ENCODE assay signal across 1 cellular context in the genomic region with DNA sequence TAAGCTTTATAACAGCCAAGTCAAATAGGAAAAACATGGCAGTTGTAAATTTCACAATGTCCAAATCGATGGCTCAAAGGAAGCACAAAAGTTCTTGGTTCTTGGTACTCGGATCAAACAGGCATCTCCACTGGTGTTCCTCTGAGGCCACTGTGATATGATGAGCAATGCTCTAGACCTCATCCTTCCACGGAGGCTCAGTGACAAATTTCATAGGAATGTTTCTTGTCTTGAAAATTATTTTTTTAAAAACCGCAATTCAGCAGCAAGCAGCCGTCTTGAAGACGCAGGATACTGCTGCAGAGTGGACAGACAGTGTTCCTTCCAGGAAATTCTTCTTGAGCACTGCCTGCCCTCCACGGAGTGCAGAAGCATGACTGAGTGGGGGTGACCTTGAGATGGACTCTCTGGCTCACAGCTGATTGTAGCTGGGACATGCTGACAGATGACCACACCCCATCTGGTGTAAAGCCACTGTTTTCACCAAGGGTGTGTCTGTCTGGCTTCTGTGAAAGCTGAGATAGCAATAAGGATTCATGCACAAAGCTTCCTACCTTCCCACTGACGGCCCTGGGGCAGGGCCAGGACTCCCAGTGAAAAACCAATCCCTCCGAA.
TF ChIP-seq lines count a peak whose summit lies in the region.

No MANE protein-coding gene starts in this region.

TF ChIP-seq in SK-N-SH treated with all-trans-retinoic acid at 6 μM for 48 hours, 23 proteins besides CTCF, POLR2A, EP300 and RAD21 (continued from another document):
- TF ChIP-seq, protein P1, sequence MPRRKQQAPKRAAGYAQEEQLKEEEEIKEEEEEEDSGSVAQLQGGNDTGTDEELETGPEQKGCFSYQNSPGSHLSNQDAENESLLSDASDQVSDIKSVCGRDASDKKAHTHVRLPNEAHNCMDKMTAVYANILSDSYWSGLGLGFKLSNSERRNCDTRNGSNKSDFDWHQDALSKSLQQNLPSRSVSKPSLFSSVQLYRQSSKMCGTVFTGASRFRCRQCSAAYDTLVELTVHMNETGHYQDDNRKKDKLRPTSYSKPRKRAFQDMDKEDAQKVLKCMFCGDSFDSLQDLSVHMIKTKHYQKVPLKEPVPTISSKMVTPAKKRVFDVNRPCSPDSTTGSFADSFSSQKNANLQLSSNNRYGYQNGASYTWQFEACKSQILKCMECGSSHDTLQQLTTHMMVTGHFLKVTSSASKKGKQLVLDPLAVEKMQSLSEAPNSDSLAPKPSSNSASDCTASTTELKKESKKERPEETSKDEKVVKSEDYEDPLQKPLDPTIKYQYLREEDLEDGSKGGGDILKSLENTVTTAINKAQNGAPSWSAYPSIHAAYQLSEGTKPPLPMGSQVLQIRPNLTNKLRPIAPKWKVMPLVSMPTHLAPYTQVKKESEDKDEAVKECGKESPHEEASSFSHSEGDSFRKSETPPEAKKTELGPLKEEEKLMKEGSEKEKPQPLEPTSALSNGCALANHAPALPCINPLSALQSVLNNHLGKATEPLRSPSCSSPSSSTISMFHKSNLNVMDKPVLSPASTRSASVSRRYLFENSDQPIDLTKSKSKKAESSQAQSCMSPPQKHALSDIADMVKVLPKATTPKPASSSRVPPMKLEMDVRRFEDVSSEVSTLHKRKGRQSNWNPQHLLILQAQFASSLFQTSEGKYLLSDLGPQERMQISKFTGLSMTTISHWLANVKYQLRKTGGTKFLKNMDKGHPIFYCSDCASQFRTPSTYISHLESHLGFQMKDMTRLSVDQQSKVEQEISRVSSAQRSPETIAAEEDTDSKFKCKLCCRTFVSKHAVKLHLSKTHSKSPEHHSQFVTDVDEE (CRISPR knock-in tag; IDR thresholded peaks at IDR 0.05): no peak
- TF ChIP-seq ESRRG (CRISPR knock-in tag; IDR thresholded peaks at IDR 0.05) (no peak), CSDC2 (CRISPR knock-in tag; IDR thresholded peaks at IDR 0.05) (no peak), ARNTL (CRISPR knock-in tag; IDR thresholded peaks at IDR 0.05; ENCODE audit: borderline replicate concordance, low read depth) (no peak)
- TF ChIP-seq, protein P2, sequence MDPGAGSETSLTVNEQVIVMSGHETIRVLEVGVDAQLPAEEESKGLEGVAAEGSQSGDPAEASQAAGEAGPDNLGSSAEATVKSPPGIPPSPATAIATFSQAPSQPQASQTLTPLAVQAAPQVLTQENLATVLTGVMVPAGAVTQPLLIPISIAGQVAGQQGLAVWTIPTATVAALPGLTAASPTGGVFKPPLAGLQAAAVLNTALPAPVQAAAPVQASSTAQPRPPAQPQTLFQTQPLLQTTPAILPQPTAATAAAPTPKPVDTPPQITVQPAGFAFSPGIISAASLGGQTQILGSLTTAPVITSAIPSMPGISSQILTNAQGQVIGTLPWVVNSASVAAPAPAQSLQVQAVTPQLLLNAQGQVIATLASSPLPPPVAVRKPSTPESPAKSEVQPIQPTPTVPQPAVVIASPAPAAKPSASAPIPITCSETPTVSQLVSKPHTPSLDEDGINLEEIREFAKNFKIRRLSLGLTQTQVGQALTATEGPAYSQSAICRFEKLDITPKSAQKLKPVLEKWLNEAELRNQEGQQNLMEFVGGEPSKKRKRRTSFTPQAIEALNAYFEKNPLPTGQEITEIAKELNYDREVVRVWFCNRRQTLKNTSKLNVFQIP (CRISPR knock-in tag; IDR thresholded peaks at IDR 0.05; ENCODE audit: borderline replicate concordance, low read depth): no peak
